ENCODE assay signal across 18 cellular contexts in genomic region chr10:71438761-71439160, GRCh38. TPM values are rescaled to one million over a fixed set of nuclear protein-coding genes. Genes with fewer than 3 reads are reported as not detected.
DNase-seq lines count a peak whose midpoint lies in the region; ATAC-seq and TF ChIP-seq lines count a peak whose summit lies in the region.
"Had no signal": no experiment of that assay in that cellular context is flagged by ENCODE, and none has a peak within 500 bp of the region (broad histone marks: within the 10 kb centered on the region; RNA-seq: fewer than 3 reads in every experiment).

No MANE protein-coding gene starts in this region.

- H2AFZ ChIP-seq in neural progenitor cell (replicated peaks), result no peak overlapping the region

- H3K36me3 Mint-ChIP-seq in neural progenitor cell, result no peaks in the 10 kb centered on the region

- no peaks in the 10 kb centered on the region for H3F3A ChIP-seq in neural progenitor cell (ENCODE audit: low read depth)

- no peak overlapping the region for H3K4me3 Mint-ChIP-seq in neural progenitor cell
- H3K4me3 Mint-ChIP-seq: CD4-positive, alpha-beta T cell; HFFc6; IgD-negative memory B cell had no signal

- intact Hi-C loops in cardiac septum (cut with DNase I), result no loop called here
- intact Hi-C loops in left cardiac atrium (cut with DNase I), result no loop called here
- intact Hi-C loops in sciatic nerve (cut with DNase I), result no loop called here

- no peak overlapping the region for H3K9ac ChIP-seq in neural progenitor cell

- H3K79me2 ChIP-seq in neural progenitor cell (ENCODE audit: low read depth), result no peaks in the 10 kb centered on the region

- H3K27ac ChIP-seq in neural progenitor cell, result no peak overlapping the region
- H3K27ac ChIP-seq: 22Rv1, A549, C4-2B had no signal

- no peaks in the 10 kb centered on the region for H3K9me3 Mint-ChIP-seq in neural progenitor cell
- H3K9me3 Mint-ChIP-seq: CD4-positive, alpha-beta T cell; HFFc6; IgD-negative memory B cell had no signal

- H3K27me3 ChIP-seq in neural progenitor cell, result no peaks in the 10 kb centered on the region

- DNase-seq in cardiac septum (ENCODE audit: low spot score) (peak; percentile 68), left cardiac atrium (no peak), neural progenitor cell (ENCODE audit: low spot score) (no peak), sciatic nerve (ENCODE audit: low spot score) (peak; percentile 33), GF-D8 (lab: John Stamatoyannopoulos, UW) (no peak), GM20000 (ENCODE audit: low spot score) (no peak)
- DNase-seq: AML-193; Caco-2; CD4-positive, alpha-beta T cell; GOT3; HFFc6 had no signal

- H4K20me1 ChIP-seq in neural progenitor cell (ENCODE audit: low read depth), result no peaks in the 10 kb centered on the region

- H3K4me1 Mint-ChIP-seq in neural progenitor cell, result peaks cover 19% of the 10 kb centered on the region
- H3K4me1 Mint-ChIP-seq: IgD-negative memory B cell had no signal

- ATAC-seq in left cardiac atrium, result no peak
- ATAC-seq in sciatic nerve, result no peak
- ATAC-seq in GM21529 (IDR thresholded peaks at IDR 0.05; ENCODE audit: unreplicated experiment), result no peak
- ATAC-seq: A549, HCT116, HepG2 had no signal

- H3K4me3 ChIP-seq in neural progenitor cell, result no peak overlapping the region
- H3K4me3 ChIP-seq: A549 had no signal

- peaks cover 6% of the 10 kb centered on the region for H3K4me1 ChIP-seq in neural progenitor cell
- H3K4me1 ChIP-seq: Caco-2 had no signal

- no peaks in the 10 kb centered on the region for H3K36me3 ChIP-seq in neural progenitor cell

- no peaks in the 10 kb centered on the region for H3K9me3 ChIP-seq in neural progenitor cell (ENCODE audit: low read depth)
- H3K9me3 ChIP-seq: A549, Caco-2 had no signal

- H3K27me3 Mint-ChIP-seq in neural progenitor cell (ENCODE audit: insufficient read depth, low read depth), result peaks cover 18% of the 10 kb centered on the region
- H3K27me3 Mint-ChIP-seq: CD4-positive, alpha-beta T cell had no signal

- peak overlapping the region; percentile 89 for H3K27ac Mint-ChIP-seq in neural progenitor cell
- H3K27ac Mint-ChIP-seq: CD4-positive, alpha-beta T cell; HFFc6; IgD-negative memory B cell had no signal

- no peak for TF ChIP-seq CTCF in neural progenitor cell (IDR thresholded peaks at IDR 0.05)
- TF ChIP-seq CTCF in GM20000 (IDR thresholded peaks at IDR 0.05; ENCODE audit: extremely low read depth, missing control alignments), result no peak

- H3K4me2 ChIP-seq in neural progenitor cell, result no peak overlapping the region
- H3K4me2 ChIP-seq: A549 had no signal

RNA-seq across cellular contexts. Expression of gene CDH23, which starts 42.0 kb away (rescaled TPM):
- total RNA-seq in cardiac septum (9.3 TPM), left cardiac atrium (1 to 10 TPM; 4.7 to 8.0 TPM), neural progenitor cell (ENCODE audit: low replicate concordance) (5.9 and 10.3 TPM in 2 replicates), sciatic nerve (20.1 TPM)
- total RNA-seq: HepG2 had no signal

Comparison
In these comparisons a context has a peak if more than half of its experiments do, and no peak if none do; other contexts are left out.
1. DNase-seq: peak in cardiac septum (single experiment) and sciatic nerve (single experiment); none in left cardiac atrium (single experiment), neural progenitor cell (single experiment), GF-D8 (single experiment) and GM20000 (single experiment).